In genomic region chr16:69917739-69918138, GRCh38 we compare ENCODE assay signal across 9 cellular contexts. TPM values are rescaled to one million over a fixed set of nuclear protein-coding genes. Genes with fewer than 3 reads are reported as not detected.
DNase-seq lines count a peak whose midpoint lies in the region; ATAC-seq and TF ChIP-seq lines count a peak whose summit lies in the region.
"Had no signal": no experiment of that assay in that cellular context is flagged by ENCODE, and none has a peak within 500 bp of the region (broad histone marks: within the 10 kb centered on the region; RNA-seq: fewer than 3 reads in every experiment).

No MANE protein-coding gene starts in this region.

- ATAC-seq in HG03280 (IDR thresholded peaks at IDR 0.05; ENCODE audit: unreplicated experiment) = no peak

- DNase-seq in HT1080 (ENCODE audit: low read depth) (peak; percentile 93), chondrocyte (ENCODE audit: low spot score) (no peak), kidney glomerular epithelial cell (lab: John Stamatoyannopoulos, UW) (peak; percentile 90), type B pancreatic cell (ENCODE audit: extremely low spot score, unreplicated experiment) (no peak), RPMI8226 (no peak), SW480 (ENCODE audit: low spot score) (no peak)
- no peak for DNase-seq in stimulated activated naive CD4-positive, alpha-beta T cell (lab: John Stamatoyannopoulos, UW)
- DNase-seq: NCI-H1105 treated with DMSO at 0.1 percent for 48 hours had no signal

- peaks cover 41% of the 10 kb centered on the region for H3K4me1 Mint-ChIP-seq in chondrocyte (ENCODE audit: low read depth)
- H3K4me1 Mint-ChIP-seq in type B pancreatic cell (ENCODE audit: unreplicated experiment) = peaks cover 20% of the 10 kb centered on the region

- H3K27me3 Mint-ChIP-seq in chondrocyte (ENCODE audit: low read depth) (no peaks in the 10 kb centered on the region), type B pancreatic cell (no peaks in the 10 kb centered on the region)

- no peak for TF ChIP-seq CTCF in chondrocyte (IDR thresholded peaks at IDR 0.05)
- TF ChIP-seq CTCF in type B pancreatic cell (conservative IDR thresholded peaks at IDR 0.05) = no peak

- H3K36me3 Mint-ChIP-seq in chondrocyte (ENCODE audit: low read depth) (peaks cover 1% of the 10 kb centered on the region), type B pancreatic cell (peaks cover 11% of the 10 kb centered on the region)

- H3K27ac Mint-ChIP-seq in chondrocyte (ENCODE audit: unreplicated experiment) (peak overlapping the region; percentile 97), type B pancreatic cell (peak overlapping the region; percentile 85)

- H3K9me3 Mint-ChIP-seq in chondrocyte (ENCODE audit: low read depth) (no peaks in the 10 kb centered on the region), type B pancreatic cell (no peaks in the 10 kb centered on the region)

- H3K4me3 Mint-ChIP-seq in chondrocyte (ENCODE audit: unreplicated experiment) (peak overlapping the region; percentile 66), type B pancreatic cell (peak overlapping the region; percentile 64)

RNA-seq across cellular contexts. Expression of gene CLEC18A, which starts 33.4 kb away (rescaled TPM):
- total RNA-seq in HT1080 (2014; rRNA removed; shearing (Covaris generic)) = 0.10 and 0.17 TPM in 2 replicates
- not detected in 2 replicates for polyA plus RNA-seq in HT1080 (2015; cell fraction: cytosol; rRNA removed)
- 0.27 and 0.95 TPM in 2 replicates for polyA plus RNA-seq in HT1080 (2015; cell fraction: nucleus; rRNA removed)
- total RNA-seq in chondrocyte (3.5 to 4.5 TPM (median 4.3 TPM) in 3 replicates), type B pancreatic cell (ENCODE audit: low replicate concordance) (2.6 and 5.4 TPM in 2 replicates)

Comparison
In these comparisons a context has a peak if more than half of its experiments do, and no peak if none do; other contexts are left out.
1. DNase-seq: peak in HT1080 (single experiment) and kidney glomerular epithelial cell (single experiment); none in chondrocyte (single experiment), type B pancreatic cell (single experiment), stimulated activated naive CD4-positive, alpha-beta T cell (0 of 6), RPMI8226 (single experiment) and SW480 (single experiment).